Comparison of ENCODE assay signal across 9 cellular contexts in the genomic region with DNA sequence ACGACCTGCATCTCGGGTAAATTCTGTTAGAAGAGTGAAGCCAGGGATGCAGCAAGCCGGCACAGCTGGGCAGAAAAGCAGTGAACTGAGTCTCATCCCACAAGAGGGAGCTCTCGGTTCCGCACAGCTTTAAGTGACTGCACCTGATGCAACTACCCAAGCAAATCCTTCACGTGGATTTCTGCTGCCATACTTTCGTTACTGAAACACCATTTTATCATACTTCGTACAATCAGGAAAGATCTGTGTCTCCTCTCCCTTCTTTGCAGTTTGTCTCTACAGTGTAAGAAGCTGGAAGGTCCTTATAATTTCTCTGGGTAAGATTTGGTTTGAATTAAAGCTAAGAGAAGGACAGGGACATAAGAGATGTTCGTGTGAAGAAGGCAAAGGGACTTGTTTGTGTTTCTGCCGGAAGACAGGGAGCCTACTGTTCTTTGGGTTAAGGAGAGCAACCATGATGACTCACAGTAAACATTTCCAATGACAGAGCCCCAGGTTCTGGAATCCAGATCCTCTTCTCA.
DNase-seq lines count a peak whose midpoint lies in the region; ATAC-seq and TF ChIP-seq lines count a peak whose summit lies in the region.
"Had no signal": no experiment of that assay in that cellular context is flagged by ENCODE, and none has a peak within 500 bp of the region (broad histone marks: within the 10 kb centered on the region; RNA-seq: fewer than 3 reads in every experiment).

No MANE protein-coding gene starts in this region.

- no peak overlapping the region for H3K27ac ChIP-seq in VCaP
- H3K27ac ChIP-seq in tibial artery: no peak overlapping the region
- H3K27ac ChIP-seq: upper lobe of left lung had no signal

- DNase-seq in BJ (ENCODE audit: low read depth) (no peak), inferior parietal cortex (ENCODE audit: extremely low spot score) (peak; percentile 24), tibial artery (peak; percentile 37 to 65), posterior vena cava (ENCODE audit: low spot score) (no peak)

- H3K4me1 ChIP-seq in tibial artery: no peaks in the 10 kb centered on the region
- H3K4me1 ChIP-seq: upper lobe of left lung had no signal

- no peaks in the 10 kb centered on the region for H3K9me3 ChIP-seq in tibial artery
- H3K9me3 ChIP-seq: upper lobe of left lung had no signal

- POLR2A ChIA-PET in BJ (lab: Charles Lee): no interaction called here

- H3K36me3 ChIP-seq in BJ (ENCODE audit: control insufficient read depth, insufficient read depth, low read length) (no peaks in the 10 kb centered on the region), tibial artery (no peaks in the 10 kb centered on the region)
- H3K36me3 ChIP-seq: upper lobe of left lung had no signal

- CTCF ChIA-PET in BJ (lab: Yijun Ruan, JAX): no interaction called here

- H3K4me3 ChIP-seq in BJ (ENCODE audit: low read depth, low read length) (no peak overlapping the region), GM12875 (ENCODE audit: low read depth, low read length) (no peak overlapping the region), tibial artery (no peak overlapping the region)
- H3K4me3 ChIP-seq: upper lobe of left lung had no signal

- H3K27me3 ChIP-seq in BJ (ENCODE audit: control insufficient read depth, insufficient read depth, low read length) (no peaks in the 10 kb centered on the region), tibial artery (no peaks in the 10 kb centered on the region)
- H3K27me3 ChIP-seq: upper lobe of left lung had no signal

- intact Hi-C loops in tibial artery (cut with DNase I; ENCODE audit: low total_unique reads) (loop anchor here (5.0 kb wide), 1 partner anchor 381 kb away; no protein-coding TSS in a partner anchor), posterior vena cava (cut with DNase I) (no loop called here)

- TF ChIP-seq CTCF in BJ (IDR thresholded peaks at IDR 0.05; ENCODE audit: insufficient read depth, low read depth, low read length) (peak; percentile 29; the same call in 1 of the 2 replicates), GM12875 (IDR thresholded peaks at IDR 0.05; ENCODE audit: borderline replicate concordance, insufficient read depth, low read depth, low read length) (peak; percentile 62), VCaP (conservative IDR thresholded peaks at IDR 0.05) (peak; percentile 88), tibial artery (IDR thresholded peaks at IDR 0.05) (peak; percentile 52)

- ATAC-seq in HG03460 (IDR thresholded peaks at IDR 0.05; ENCODE audit: unreplicated experiment): peak; percentile 61
- no peak for ATAC-seq in GM18517 (IDR thresholded peaks at IDR 0.05; ENCODE audit: unreplicated experiment)

Comparison
In these comparisons a context has a peak if more than half of its experiments do, and no peak if none do; other contexts are left out.
1. DNase-seq: peak in inferior parietal cortex (single experiment) and tibial artery (2 of 2); none in BJ (single experiment) and posterior vena cava (single experiment).
2. CTCF ChIP-seq: peak in every context shown above with its lines; median percentile 88 in VCaP; 62 in GM12875; 52 in tibial artery; 29 in BJ.